1 cellular context compared by ENCODE assay signal in genomic region chr6:26199057-26199772, GRCh38.
TF ChIP-seq lines count a peak whose summit lies in the region.

No MANE protein-coding gene starts in this region.

TF ChIP-seq in WTC11, 78 proteins besides CTCF, POLR2A, EP300 and RAD21 (continued from another document):
- TF ChIP-seq, protein P1, sequence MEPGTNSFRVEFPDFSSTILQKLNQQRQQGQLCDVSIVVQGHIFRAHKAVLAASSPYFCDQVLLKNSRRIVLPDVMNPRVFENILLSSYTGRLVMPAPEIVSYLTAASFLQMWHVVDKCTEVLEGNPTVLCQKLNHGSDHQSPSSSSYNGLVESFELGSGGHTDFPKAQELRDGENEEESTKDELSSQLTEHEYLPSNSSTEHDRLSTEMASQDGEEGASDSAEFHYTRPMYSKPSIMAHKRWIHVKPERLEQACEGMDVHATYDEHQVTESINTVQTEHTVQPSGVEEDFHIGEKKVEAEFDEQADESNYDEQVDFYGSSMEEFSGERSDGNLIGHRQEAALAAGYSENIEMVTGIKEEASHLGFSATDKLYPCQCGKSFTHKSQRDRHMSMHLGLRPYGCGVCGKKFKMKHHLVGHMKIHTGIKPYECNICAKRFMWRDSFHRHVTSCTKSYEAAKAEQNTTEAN (CRISPR knock-in tag; IDR thresholded peaks at IDR 0.05): no peak; the same call in 1 of the 2 replicates
- no peak for TF ChIP-seq MYBL2 (CRISPR knock-in tag; IDR thresholded peaks at IDR 0.05)
- TF ChIP-seq, protein P2, sequence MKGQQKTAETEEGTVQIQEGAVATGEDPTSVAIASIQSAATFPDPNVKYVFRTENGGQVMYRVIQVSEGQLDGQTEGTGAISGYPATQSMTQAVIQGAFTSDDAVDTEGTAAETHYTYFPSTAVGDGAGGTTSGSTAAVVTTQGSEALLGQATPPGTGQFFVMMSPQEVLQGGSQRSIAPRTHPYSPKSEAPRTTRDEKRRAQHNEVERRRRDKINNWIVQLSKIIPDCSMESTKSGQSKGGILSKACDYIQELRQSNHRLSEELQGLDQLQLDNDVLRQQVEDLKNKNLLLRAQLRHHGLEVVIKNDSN (CRISPR knock-in tag; IDR thresholded peaks at IDR 0.05): peak; percentile 69
- TF ChIP-seq AFF4 (CRISPR knock-in tag; IDR thresholded peaks at IDR 0.05; ENCODE audit: borderline replicate concordance): peak; percentile 38; the same call in 1 of the 2 replicates
- TF ChIP-seq AR (CRISPR knock-in tag; IDR thresholded peaks at IDR 0.05): peak; percentile 86
- no peak for TF ChIP-seq STAT6 (CRISPR knock-in tag; conservative IDR thresholded peaks at IDR 0.05; ENCODE audit: low read depth)
- TF ChIP-seq, protein P3, sequence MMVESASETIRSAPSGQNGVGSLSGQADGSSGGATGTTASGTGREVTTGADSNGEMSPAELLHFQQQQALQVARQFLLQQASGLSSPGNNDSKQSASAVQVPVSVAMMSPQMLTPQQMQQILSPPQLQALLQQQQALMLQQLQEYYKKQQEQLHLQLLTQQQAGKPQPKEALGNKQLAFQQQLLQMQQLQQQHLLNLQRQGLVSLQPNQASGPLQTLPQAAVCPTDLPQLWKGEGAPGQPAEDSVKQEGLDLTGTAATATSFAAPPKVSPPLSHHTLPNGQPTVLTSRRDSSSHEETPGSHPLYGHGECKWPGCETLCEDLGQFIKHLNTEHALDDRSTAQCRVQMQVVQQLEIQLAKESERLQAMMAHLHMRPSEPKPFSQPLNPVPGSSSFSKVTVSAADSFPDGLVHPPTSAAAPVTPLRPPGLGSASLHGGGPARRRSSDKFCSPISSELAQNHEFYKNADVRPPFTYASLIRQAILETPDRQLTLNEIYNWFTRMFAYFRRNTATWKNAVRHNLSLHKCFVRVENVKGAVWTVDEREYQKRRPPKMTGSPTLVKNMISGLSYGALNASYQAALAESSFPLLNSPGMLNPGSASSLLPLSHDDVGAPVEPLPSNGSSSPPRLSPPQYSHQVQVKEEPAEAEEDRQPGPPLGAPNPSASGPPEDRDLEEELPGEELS (CRISPR knock-in tag; IDR thresholded peaks at IDR 0.05): 0 out of 2 replicates have a peak, but pooled peaks have one; percentile 54
- TF ChIP-seq TEAD1 (CRISPR knock-in tag; IDR thresholded peaks at IDR 0.05): 0 out of 2 replicates have a peak, but pooled peaks have one; percentile 21
- TF ChIP-seq, protein P4, sequence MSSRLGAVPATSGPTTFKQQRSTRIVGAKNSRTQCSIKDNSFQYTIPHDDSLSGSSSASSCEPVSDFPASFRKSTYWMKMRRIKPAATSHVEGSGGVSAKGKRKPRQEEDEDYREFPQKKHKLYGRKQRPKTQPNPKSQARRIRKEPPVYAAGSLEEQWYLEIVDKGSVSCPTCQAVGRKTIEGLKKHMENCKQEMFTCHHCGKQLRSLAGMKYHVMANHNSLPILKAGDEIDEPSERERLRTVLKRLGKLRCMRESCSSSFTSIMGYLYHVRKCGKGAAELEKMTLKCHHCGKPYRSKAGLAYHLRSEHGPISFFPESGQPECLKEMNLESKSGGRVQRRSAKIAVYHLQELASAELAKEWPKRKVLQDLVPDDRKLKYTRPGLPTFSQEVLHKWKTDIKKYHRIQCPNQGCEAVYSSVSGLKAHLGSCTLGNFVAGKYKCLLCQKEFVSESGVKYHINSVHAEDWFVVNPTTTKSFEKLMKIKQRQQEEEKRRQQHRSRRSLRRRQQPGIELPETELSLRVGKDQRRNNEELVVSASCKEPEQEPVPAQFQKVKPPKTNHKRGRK (CRISPR knock-in tag; IDR thresholded peaks at IDR 0.05; ENCODE audit: borderline replicate concordance): no peak
- no peak for TF ChIP-seq ZBTB21 (CRISPR knock-in tag; IDR thresholded peaks at IDR 0.05; ENCODE audit: borderline replicate concordance)
- peak; percentile 6; the same call in 1 of the 2 replicates for TF ChIP-seq TEAD4 (CRISPR knock-in tag; IDR thresholded peaks at IDR 0.05)
- peak; percentile 67; the same call in 1 of the 2 replicates for TF ChIP-seq CREB1 (CRISPR knock-in tag; IDR thresholded peaks at IDR 0.05)
- TF ChIP-seq E2F5 (CRISPR knock-in tag; IDR thresholded peaks at IDR 0.05): 0 out of 2 replicates have a peak, but pooled peaks have one; percentile 33
- 0 out of 2 replicates have a peak, but pooled peaks have one; percentile 37 for TF ChIP-seq FOXK1 (CRISPR knock-in tag; IDR thresholded peaks at IDR 0.05)
- TF ChIP-seq ZMAT4 (CRISPR knock-in tag; IDR thresholded peaks at IDR 0.05): no peak
- TF ChIP-seq HMGA2 (CRISPR knock-in tag; IDR thresholded peaks at IDR 0.05): no peak
- TF ChIP-seq, protein P5, sequence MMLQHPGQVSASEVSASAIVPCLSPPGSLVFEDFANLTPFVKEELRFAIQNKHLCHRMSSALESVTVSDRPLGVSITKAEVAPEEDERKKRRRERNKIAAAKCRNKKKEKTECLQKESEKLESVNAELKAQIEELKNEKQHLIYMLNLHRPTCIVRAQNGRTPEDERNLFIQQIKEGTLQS (CRISPR knock-in tag; conservative IDR thresholded peaks at IDR 0.05): no peak
- no peak; the same call in 1 of the 2 replicates for TF ChIP-seq HMGXB4 (CRISPR knock-in tag; IDR thresholded peaks at IDR 0.05)
- TF ChIP-seq RORB (CRISPR knock-in tag; IDR thresholded peaks at IDR 0.05): no peak
- TF ChIP-seq, protein P6, sequence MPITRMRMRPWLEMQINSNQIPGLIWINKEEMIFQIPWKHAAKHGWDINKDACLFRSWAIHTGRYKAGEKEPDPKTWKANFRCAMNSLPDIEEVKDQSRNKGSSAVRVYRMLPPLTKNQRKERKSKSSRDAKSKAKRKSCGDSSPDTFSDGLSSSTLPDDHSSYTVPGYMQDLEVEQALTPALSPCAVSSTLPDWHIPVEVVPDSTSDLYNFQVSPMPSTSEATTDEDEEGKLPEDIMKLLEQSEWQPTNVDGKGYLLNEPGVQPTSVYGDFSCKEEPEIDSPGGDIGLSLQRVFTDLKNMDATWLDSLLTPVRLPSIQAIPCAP (CRISPR knock-in tag; IDR thresholded peaks at IDR 0.05): peak; percentile 57; the same call in 1 of the 2 replicates
TF ChIP-seq in WTC11: peak in this region for 24.
